In the genomic region with DNA sequence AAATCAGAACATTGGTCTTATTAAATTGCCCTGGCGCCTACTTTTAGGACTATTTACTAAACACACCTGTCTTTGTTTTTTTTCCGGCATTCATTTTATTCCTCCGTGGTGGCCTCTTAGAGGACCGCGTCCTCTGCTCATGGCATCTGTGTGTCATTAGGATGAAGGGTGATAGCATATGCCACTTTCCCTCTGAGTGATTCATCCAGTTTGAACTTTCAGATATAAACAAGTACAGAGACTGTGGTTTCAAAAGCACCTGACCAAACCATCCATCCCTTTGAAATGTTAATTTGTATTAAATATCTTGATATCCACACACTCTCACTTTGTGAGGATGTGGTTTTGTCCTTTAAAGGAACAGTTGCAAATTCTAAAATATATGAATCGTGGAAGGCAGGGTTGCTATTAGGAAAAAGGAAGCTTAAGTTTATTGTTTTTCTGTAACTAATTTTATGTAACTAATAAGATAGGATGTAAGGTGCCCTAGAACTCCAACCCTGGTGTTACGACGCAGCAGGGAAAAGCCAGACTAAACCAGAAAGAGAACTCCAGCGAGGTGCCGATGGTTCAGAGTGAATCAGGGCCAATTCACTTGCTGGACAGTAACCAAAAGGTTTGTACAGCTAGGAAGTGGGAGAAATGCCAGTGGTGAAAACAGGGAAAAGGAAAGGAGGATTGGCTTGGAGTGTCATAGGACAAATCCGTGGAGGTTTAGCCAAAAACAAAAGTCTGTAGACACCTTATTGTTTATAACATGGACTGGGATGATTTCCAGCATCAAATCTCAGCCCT, we compare ENCODE assay signal across 11 cellular contexts.
DNase-seq lines count a peak whose midpoint lies in the region; ATAC-seq and TF ChIP-seq lines count a peak whose summit lies in the region.
"Had no signal": no experiment of that assay in that cellular context is flagged by ENCODE, and none has a peak within 500 bp of the region (broad histone marks: within the 10 kb centered on the region; RNA-seq: fewer than 3 reads in every experiment).

No MANE protein-coding gene starts in this region.

- ATAC-seq in GM18907 (IDR thresholded peaks at IDR 0.05; ENCODE audit: unreplicated experiment), result peak; percentile 42
- peak; percentile 79 for ATAC-seq in gastroesophageal sphincter
- ATAC-seq: left colon had no signal

- no peak overlapping the region for H3K4me3 ChIP-seq in gastroesophageal sphincter
- H3K4me3 ChIP-seq in testis, result no peak overlapping the region

- H3K27ac ChIP-seq in gastroesophageal sphincter (peak overlapping the region; percentile 12 to 67 (median 24)), testis (no peak overlapping the region)
- H3K27ac ChIP-seq: C4-2B had no signal

- no peak for TF ChIP-seq EP300 in gastroesophageal sphincter (IDR thresholded peaks at IDR 0.05)

- intact Hi-C loops in testis (cut with DNase I; ENCODE audit: low total_unique reads), result no loop called here

- DNase-seq in A172 (ENCODE audit: low spot score) (peak; percentile 76), T-helper 22 cell (ENCODE audit: low read depth) (peak; percentile 14), DMS79 (lab: John Stamatoyannopoulos, UW) (no peak), NCI-H1417 treated with DMSO at 0.1 percent for 48 hours (lab: John Stamatoyannopoulos, UW) (no peak), RPMI8226 (no peak), testis (no peak)
- DNase-seq: left colon, NCI-H187 had no signal

- WGBS in gastroesophageal sphincter (ENCODE audit: low coverage in 1 of 2), 2 donors, result 45% methylated on average over 11 of the region's 11 CpGs
- 72 to 75% methylated on average over 11 of the region's 11 CpGs for WGBS in testis, 2 donors

- TF ChIP-seq CTCF in gastroesophageal sphincter (IDR thresholded peaks at IDR 0.05), result no peak
- no peak for TF ChIP-seq CTCF in testis (IDR thresholded peaks at IDR 0.05)

- H3K27me3 ChIP-seq in gastroesophageal sphincter (no peaks in the 10 kb centered on the region), testis (no peaks in the 10 kb centered on the region)

- TF ChIP-seq POLR2A in gastroesophageal sphincter (IDR thresholded peaks at IDR 0.05) (no peak), testis (IDR thresholded peaks at IDR 0.05) (no peak)

- H3K4me1 ChIP-seq in gastroesophageal sphincter, result peaks cover 0 to 41% (median 7%) of the 10 kb centered on the region in 3 donors
- H3K4me1 ChIP-seq in testis, result no peaks in the 10 kb centered on the region

- H3K9me3 ChIP-seq in gastroesophageal sphincter (no peaks in the 10 kb centered on the region), testis (no peaks in the 10 kb centered on the region)

- H3K36me3 ChIP-seq in gastroesophageal sphincter (no peaks in the 10 kb centered on the region), testis (ENCODE audit: low read depth, missing control alignments) (no peaks in the 10 kb centered on the region)

Comparison
In these comparisons a context has a peak if more than half of its experiments do, and no peak if none do; other contexts are left out.
1. DNase-seq: peak in A172 (single experiment) and T-helper 22 cell (single experiment); none in DMS79 (single experiment), NCI-H1417 treated with DMSO at 0.1 percent for 48 hours (single experiment), RPMI8226 (single experiment) and testis (single experiment).
2. H3K27ac ChIP-seq: peak in gastroesophageal sphincter (4 of 4); none in testis (0 of 2).